Comparison of ENCODE assay signal across 15 cellular contexts in the genomic region with DNA sequence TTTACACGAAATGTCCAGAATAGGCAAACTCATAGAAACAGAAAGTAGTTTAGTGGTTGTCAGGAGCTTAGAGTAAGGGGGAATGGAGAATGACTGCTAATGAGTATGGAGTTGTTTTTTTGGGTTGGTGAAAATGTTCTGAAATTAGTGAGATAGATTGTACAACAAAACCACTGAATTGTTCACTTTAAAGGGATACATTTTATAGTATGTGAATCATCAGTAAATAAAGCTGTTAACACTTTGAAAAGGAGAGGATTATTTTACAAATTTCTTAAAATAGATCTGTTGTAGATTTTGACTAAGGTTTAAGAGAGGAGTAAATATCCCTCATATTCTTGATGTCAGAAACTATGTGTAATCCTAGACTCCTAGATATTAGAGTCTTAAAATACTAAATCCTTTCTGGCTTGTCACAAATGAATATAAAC.
DNase-seq lines count a peak whose midpoint lies in the region; ATAC-seq and TF ChIP-seq lines count a peak whose summit lies in the region.
"Had no signal": no experiment of that assay in that cellular context is flagged by ENCODE, and none has a peak within 500 bp of the region (broad histone marks: within the 10 kb centered on the region; RNA-seq: fewer than 3 reads in every experiment).

No MANE protein-coding gene starts in this region.

- H3K27ac ChIP-seq in HEK293 (ENCODE audit: extremely low read depth, low read depth, low read length): no peak overlapping the region
- no peak overlapping the region for H3K27ac ChIP-seq in KMS-11
- peak overlapping the region; percentile 17 for H3K27ac ChIP-seq in psoas muscle
- H3K27ac ChIP-seq: sigmoid colon had no signal

- H3K9me3 ChIP-seq in HEK293 (ENCODE audit: control insufficient read depth, insufficient read depth, low read depth, low read length): no peaks in the 10 kb centered on the region
- H3K9me3 ChIP-seq in psoas muscle: no peaks in the 10 kb centered on the region
- H3K9me3 ChIP-seq: sigmoid colon had no signal

- no peak overlapping the region for H3K4me3 Mint-ChIP-seq in activated CD8-positive, alpha-beta memory T cell treated with anti-CD3 and anti-CD28 coated beads, Interleukin-2, amount 10 ng/mL, durations not matched to agents 7 days and 5 days
- H3K4me3 Mint-ChIP-seq: activated CD4-positive, alpha-beta T cell treated with anti-CD3 and anti-CD28 coated beads, Interleukin-2, amount 10 ng/mL, durations not matched to agents 24 days and 14 days; nephron progenitor cell had no signal

- 0 out of 2 replicates have a peak, but pooled peaks cover 7% of the 10 kb centered on the region for H3K79me2 ChIP-seq in KMS-11 (ENCODE audit: insufficient read depth, low read depth)

- ATAC-seq in GM18520 (IDR thresholded peaks at IDR 0.05; ENCODE audit: unreplicated experiment): peak; percentile 47
- peak in 3 of 4 donors; percentile 55 to 81 (median 66) for ATAC-seq in psoas muscle
- ATAC-seq in activated CD8-positive, alpha-beta memory T cell treated with anti-CD3 and anti-CD28 coated beads, Interleukin-2, amount 10 ng/mL, durations not matched to agents 7 days and 5 days: no peak

- H3K36me3 ChIP-seq in HEK293 (ENCODE audit: control insufficient read depth in 2 of 2, insufficient read depth in 1 of 2, low read length in 2 of 2) (no peaks in the 10 kb centered on the region; a peak in 1 of 3 replicates), KMS-11 (ENCODE audit: insufficient read depth) (no peaks in the 10 kb centered on the region), psoas muscle (ENCODE audit: insufficient read depth in 1 of 2, low read depth in 1 of 2) (no peaks in the 10 kb centered on the region)
- H3K36me3 ChIP-seq: sigmoid colon had no signal

- H3K27me3 ChIP-seq in KMS-11 (ENCODE audit: insufficient read depth, low read depth) (no peaks in the 10 kb centered on the region), psoas muscle (ENCODE audit: insufficient read depth in 3 of 3, low read length in 2 of 3) (no peaks in the 10 kb centered on the region)
- H3K27me3 ChIP-seq: sigmoid colon had no signal

- peaks cover 7% of the 10 kb centered on the region for H3K4me1 Mint-ChIP-seq in activated CD8-positive, alpha-beta memory T cell treated with anti-CD3 and anti-CD28 coated beads, Interleukin-2, amount 10 ng/mL, durations not matched to agents 7 days and 5 days

- H3K4me1 ChIP-seq in HEK293 (ENCODE audit: control insufficient read depth, insufficient read depth, low read length) (peaks cover 7% of the 10 kb centered on the region), KMS-11 (ENCODE audit: low read depth, poor library complexity, severe bottlenecking) (peaks cover 17% of the 10 kb centered on the region), psoas muscle (peaks cover 33% of the 10 kb centered on the region)

- H3K9ac ChIP-seq in KMS-11: no peak overlapping the region

- POLR2A ChIA-PET in HEK293 (lab: Yijun Ruan, JAX): no interaction called here

- WGBS in psoas muscle, 3 donors: 60 to 78% (median 63%) methylated on average over 1 of the region's 1 CpG

- H2AFZ ChIP-seq in KMS-11 (ENCODE audit: low read depth): no peak overlapping the region

- H3K4me2 ChIP-seq in KMS-11: peak overlapping the region; percentile 55

- no peaks in the 10 kb centered on the region for H4K20me1 ChIP-seq in KMS-11 (ENCODE audit: insufficient read depth)

- intact Hi-C loops in psoas muscle (cut with DNase I): no loop called here

- no peak for DNase-seq in psoas muscle
- no peak for DNase-seq in NK-92 (lab: John Stamatoyannopoulos, UW; ENCODE audit: unreplicated experiment)
- DNase-seq in activated CD8-positive, alpha-beta memory T cell treated with anti-CD3 and anti-CD28 coated beads, Interleukin-2, amount 10 ng/mL, durations not matched to agents 7 days and 5 days: no peak
- no peak for DNase-seq in NK-92 treated with Interleukin-12 subunit alpha and Interleukin-12 subunit beta, amount 100 ng/mL, for 24 hours (lab: John Stamatoyannopoulos, UW)
- DNase-seq: activated CD4-positive, alpha-beta T cell treated with anti-CD3 and anti-CD28 coated beads, Interleukin-2, amount 10 ng/mL, durations not matched to agents 24 days and 14 days; activated effector memory CD4-positive, alpha-beta T cell treated with anti-CD3 and anti-CD28 coated beads, Interleukin-2, amount 50 U/mL, for 16 hours; cerebellar nuclear complex; NCI-H1105 treated with DMSO at 0.1 percent for 48 hours; NCI-H510A; nephron progenitor cell; sigmoid colon; T-helper 2 cell had no signal

- no peaks in the 10 kb centered on the region for H3K9me3 Mint-ChIP-seq in activated CD8-positive, alpha-beta memory T cell treated with anti-CD3 and anti-CD28 coated beads, Interleukin-2, amount 10 ng/mL, durations not matched to agents 7 days and 5 days (ENCODE audit: low read depth)
- H3K9me3 Mint-ChIP-seq: activated CD4-positive, alpha-beta T cell treated with anti-CD3 and anti-CD28 coated beads, Interleukin-2, amount 10 ng/mL, durations not matched to agents 24 days and 14 days had no signal

- CTCF ChIA-PET in HEK293 (lab: Yijun Ruan, JAX): interaction anchor here (0.6 to 1.1 kb wide), 3 partner anchors 18 to 271 kb away, joined by 3 to 5 read pairs (median 3); no protein-coding TSS in a partner anchor
- CTCF ChIA-PET in activated CD8-positive, alpha-beta memory T cell treated with anti-CD3 and anti-CD28 coated beads, Interleukin-2, amount 10 ng/mL, durations not matched to agents 7 days and 5 days (lab: Charles Lee): interaction anchor here (1.2 kb wide), 1 partner anchor 17 kb away, joined by 7 read pairs; no protein-coding TSS in a partner anchor

- H3K36me3 Mint-ChIP-seq in activated CD8-positive, alpha-beta memory T cell treated with anti-CD3 and anti-CD28 coated beads, Interleukin-2, amount 10 ng/mL, durations not matched to agents 7 days and 5 days: peaks cover 4% of the 10 kb centered on the region

- H3K27me3 Mint-ChIP-seq in activated CD8-positive, alpha-beta memory T cell treated with anti-CD3 and anti-CD28 coated beads, Interleukin-2, amount 10 ng/mL, durations not matched to agents 7 days and 5 days: no peaks in the 10 kb centered on the region
- H3K27me3 Mint-ChIP-seq: activated CD4-positive, alpha-beta T cell treated with anti-CD3 and anti-CD28 coated beads, Interleukin-2, amount 10 ng/mL, durations not matched to agents 24 days and 14 days had no signal

- no peak overlapping the region for H3K27ac Mint-ChIP-seq in activated CD8-positive, alpha-beta memory T cell treated with anti-CD3 and anti-CD28 coated beads, Interleukin-2, amount 10 ng/mL, durations not matched to agents 7 days and 5 days
- H3K27ac Mint-ChIP-seq: activated CD4-positive, alpha-beta T cell treated with anti-CD3 and anti-CD28 coated beads, Interleukin-2, amount 10 ng/mL, durations not matched to agents 24 days and 14 days; nephron progenitor cell had no signal

- TF ChIP-seq CTCF in HEK293 (tag by site-specific recombination; IDR thresholded peaks at IDR 0.05): no peak
- TF ChIP-seq CTCF in KMS-11 (conservative IDR thresholded peaks at IDR 0.05; ENCODE audit: low read depth, low read length): no peak
- TF ChIP-seq CTCF in psoas muscle (IDR thresholded peaks at IDR 0.05): no peak

- H3K4me3 ChIP-seq in HEK293 (ENCODE audit: low read depth, low read length) (no peak overlapping the region), KMS-11 (IDR thresholded peaks at IDR 0.05; ENCODE audit: insufficient read depth, low read depth, low read length) (no peak overlapping the region), psoas muscle (peak overlapping the region; percentile 1)
- H3K4me3 ChIP-seq: sigmoid colon had no signal

TF ChIP-seq in HEK293, 187 proteins besides CTCF, POLR2A, EP300 and RAD21 (continues in another document):
- TF ChIP-seq, protein P1, sequence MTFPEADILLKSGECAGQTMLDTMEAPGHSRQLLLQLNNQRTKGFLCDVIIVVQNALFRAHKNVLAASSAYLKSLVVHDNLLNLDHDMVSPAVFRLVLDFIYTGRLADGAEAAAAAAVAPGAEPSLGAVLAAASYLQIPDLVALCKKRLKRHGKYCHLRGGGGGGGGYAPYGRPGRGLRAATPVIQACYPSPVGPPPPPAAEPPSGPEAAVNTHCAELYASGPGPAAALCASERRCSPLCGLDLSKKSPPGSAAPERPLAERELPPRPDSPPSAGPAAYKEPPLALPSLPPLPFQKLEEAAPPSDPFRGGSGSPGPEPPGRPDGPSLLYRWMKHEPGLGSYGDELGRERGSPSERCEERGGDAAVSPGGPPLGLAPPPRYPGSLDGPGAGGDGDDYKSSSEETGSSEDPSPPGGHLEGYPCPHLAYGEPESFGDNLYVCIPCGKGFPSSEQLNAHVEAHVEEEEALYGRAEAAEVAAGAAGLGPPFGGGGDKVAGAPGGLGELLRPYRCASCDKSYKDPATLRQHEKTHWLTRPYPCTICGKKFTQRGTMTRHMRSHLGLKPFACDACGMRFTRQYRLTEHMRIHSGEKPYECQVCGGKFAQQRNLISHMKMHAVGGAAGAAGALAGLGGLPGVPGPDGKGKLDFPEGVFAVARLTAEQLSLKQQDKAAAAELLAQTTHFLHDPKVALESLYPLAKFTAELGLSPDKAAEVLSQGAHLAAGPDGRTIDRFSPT (tag by site-specific recombination; IDR thresholded peaks at IDR 0.05): 0 out of 2 replicates have a peak, but pooled peaks have one; percentile 13
- TF ChIP-seq, protein P2, sequence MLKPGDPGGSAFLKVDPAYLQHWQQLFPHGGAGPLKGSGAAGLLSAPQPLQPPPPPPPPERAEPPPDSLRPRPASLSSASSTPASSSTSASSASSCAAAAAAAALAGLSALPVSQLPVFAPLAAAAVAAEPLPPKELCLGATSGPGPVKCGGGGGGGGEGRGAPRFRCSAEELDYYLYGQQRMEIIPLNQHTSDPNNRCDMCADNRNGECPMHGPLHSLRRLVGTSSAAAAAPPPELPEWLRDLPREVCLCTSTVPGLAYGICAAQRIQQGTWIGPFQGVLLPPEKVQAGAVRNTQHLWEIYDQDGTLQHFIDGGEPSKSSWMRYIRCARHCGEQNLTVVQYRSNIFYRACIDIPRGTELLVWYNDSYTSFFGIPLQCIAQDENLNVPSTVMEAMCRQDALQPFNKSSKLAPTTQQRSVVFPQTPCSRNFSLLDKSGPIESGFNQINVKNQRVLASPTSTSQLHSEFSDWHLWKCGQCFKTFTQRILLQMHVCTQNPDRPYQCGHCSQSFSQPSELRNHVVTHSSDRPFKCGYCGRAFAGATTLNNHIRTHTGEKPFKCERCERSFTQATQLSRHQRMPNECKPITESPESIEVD (tag by site-specific recombination; IDR thresholded peaks at IDR 0.05): peak; percentile 81
- peak; percentile 19; the same call in 1 of the 2 replicates for TF ChIP-seq FEZF1 (tag by site-specific recombination; IDR thresholded peaks at IDR 0.05)
- TF ChIP-seq ZFP41 (tag by site-specific recombination; IDR thresholded peaks at IDR 0.05; ENCODE audit: borderline replicate concordance): no peak
